ENCODE assay signal across 1 cellular context in the genomic region with DNA sequence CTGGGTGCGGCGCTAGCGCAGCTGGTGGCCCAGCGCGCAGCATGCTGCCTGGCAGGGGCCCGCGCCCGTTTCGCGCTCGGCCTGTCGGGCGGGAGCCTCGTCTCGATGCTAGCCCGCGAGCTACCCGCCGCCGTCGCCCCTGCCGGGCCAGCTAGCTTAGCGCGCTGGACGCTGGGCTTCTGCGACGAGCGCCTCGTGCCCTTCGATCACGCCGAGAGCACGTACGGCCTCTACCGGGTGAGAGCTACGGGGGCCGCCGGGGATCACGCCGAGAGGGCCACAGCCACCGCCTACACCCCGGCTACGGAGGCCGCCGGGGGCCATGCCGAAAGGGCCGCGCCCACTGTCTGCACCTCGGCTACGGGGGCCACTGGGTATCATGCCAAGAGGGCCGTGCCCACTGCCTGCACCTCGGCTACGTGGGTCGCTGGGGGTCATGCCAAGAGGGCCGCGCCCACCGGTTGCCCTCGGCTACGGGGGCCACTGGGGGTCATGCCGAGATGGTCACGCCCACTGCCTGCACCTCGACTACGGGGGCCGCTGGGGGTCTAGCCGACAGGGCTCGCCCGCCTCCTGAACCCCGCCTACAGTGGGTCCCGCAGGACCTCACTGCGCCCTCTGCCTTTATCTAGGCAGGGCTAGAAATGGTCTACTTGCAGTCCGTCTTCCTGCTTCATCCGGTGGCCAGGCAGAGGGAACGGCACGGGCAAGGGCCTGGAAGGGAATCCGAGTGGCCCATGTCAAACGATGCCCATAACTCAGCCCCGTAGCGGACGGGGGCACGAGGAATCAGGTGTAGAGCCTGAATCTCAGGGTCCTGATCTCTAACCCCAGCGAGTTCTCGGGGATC.
TF ChIP-seq lines count a peak whose summit lies in the region.

No MANE protein-coding gene starts in this region.

TF ChIP-seq in K562, 482 proteins besides CTCF, POLR2A, EP300 and RAD21 (continued from another document and continues in another):
- TF ChIP-seq, protein P1, sequence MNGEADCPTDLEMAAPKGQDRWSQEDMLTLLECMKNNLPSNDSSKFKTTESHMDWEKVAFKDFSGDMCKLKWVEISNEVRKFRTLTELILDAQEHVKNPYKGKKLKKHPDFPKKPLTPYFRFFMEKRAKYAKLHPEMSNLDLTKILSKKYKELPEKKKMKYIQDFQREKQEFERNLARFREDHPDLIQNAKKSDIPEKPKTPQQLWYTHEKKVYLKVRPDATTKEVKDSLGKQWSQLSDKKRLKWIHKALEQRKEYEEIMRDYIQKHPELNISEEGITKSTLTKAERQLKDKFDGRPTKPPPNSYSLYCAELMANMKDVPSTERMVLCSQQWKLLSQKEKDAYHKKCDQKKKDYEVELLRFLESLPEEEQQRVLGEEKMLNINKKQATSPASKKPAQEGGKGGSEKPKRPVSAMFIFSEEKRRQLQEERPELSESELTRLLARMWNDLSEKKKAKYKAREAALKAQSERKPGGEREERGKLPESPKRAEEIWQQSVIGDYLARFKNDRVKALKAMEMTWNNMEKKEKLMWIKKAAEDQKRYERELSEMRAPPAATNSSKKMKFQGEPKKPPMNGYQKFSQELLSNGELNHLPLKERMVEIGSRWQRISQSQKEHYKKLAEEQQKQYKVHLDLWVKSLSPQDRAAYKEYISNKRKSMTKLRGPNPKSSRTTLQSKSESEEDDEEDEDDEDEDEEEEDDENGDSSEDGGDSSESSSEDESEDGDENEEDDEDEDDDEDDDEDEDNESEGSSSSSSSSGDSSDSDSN (IDR thresholded peaks at IDR 0.05; ENCODE audit: borderline replicate concordance in 1 of 2, low read depth in 2 of 2, low read length in 2 of 2), result peak in 1 of 2 experiments; percentile 40; a peak in 2 of 4 replicates
- TF ChIP-seq ZBTB7A (IDR thresholded peaks at IDR 0.05; ENCODE audit: borderline replicate concordance, control insufficient read depth, low read depth, low read length), result peak; percentile 91
- TF ChIP-seq, protein P2, sequence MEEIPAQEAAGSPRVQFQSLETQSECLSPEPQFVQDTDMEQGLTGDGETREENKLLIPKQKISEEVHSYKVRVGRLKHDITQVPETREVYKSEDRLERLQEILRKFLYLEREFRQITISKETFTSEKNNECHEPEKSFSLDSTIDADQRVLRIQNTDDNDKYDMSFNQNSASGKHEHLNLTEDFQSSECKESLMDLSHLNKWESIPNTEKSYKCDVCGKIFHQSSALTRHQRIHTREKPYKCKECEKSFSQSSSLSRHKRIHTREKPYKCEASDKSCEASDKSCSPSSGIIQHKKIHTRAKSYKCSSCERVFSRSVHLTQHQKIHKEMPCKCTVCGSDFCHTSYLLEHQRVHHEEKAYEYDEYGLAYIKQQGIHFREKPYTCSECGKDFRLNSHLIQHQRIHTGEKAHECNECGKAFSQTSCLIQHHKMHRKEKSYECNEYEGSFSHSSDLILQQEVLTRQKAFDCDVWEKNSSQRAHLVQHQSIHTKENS (CRISPR knock-in tag; IDR thresholded peaks at IDR 0.05), result no peak
- TF ChIP-seq FOXM1 (IDR thresholded peaks at IDR 0.05; ENCODE audit: low read depth), result no peak
- peak; percentile 84; the same call in 1 of the 2 replicates for TF ChIP-seq FOXM1 (CRISPR knock-in tag; IDR thresholded peaks at IDR 0.05; ENCODE audit: low read depth)
- TF ChIP-seq HLTF (IDR thresholded peaks at IDR 0.05), result peak; percentile 75; the same call in 1 of the 2 replicates
- TF ChIP-seq ZNF668 (CRISPR knock-in tag; IDR thresholded peaks at IDR 0.05), result no peak
- no peak for TF ChIP-seq EZH2 (IDR thresholded peaks at IDR 0.05; ENCODE audit: borderline replicate concordance, low read depth, low read length)
- TF ChIP-seq, protein P3, sequence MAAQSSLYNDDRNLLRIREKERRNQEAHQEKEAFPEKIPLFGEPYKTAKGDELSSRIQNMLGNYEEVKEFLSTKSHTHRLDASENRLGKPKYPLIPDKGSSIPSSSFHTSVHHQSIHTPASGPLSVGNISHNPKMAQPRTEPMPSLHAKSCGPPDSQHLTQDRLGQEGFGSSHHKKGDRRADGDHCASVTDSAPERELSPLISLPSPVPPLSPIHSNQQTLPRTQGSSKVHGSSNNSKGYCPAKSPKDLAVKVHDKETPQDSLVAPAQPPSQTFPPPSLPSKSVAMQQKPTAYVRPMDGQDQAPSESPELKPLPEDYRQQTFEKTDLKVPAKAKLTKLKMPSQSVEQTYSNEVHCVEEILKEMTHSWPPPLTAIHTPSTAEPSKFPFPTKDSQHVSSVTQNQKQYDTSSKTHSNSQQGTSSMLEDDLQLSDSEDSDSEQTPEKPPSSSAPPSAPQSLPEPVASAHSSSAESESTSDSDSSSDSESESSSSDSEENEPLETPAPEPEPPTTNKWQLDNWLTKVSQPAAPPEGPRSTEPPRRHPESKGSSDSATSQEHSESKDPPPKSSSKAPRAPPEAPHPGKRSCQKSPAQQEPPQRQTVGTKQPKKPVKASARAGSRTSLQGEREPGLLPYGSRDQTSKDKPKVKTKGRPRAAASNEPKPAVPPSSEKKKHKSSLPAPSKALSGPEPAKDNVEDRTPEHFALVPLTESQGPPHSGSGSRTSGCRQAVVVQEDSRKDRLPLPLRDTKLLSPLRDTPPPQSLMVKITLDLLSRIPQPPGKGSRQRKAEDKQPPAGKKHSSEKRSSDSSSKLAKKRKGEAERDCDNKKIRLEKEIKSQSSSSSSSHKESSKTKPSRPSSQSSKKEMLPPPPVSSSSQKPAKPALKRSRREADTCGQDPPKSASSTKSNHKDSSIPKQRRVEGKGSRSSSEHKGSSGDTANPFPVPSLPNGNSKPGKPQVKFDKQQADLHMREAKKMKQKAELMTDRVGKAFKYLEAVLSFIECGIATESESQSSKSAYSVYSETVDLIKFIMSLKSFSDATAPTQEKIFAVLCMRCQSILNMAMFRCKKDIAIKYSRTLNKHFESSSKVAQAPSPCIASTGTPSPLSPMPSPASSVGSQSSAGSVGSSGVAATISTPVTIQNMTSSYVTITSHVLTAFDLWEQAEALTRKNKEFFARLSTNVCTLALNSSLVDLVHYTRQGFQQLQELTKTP (IDR thresholded peaks at IDR 0.05; ENCODE audit: low read depth in 1 of 2, partially characterized antibody in 2 of 2), result no peak
- TF ChIP-seq YBX1 (IDR thresholded peaks at IDR 0.05), result no peak
- TF ChIP-seq, protein P4, sequence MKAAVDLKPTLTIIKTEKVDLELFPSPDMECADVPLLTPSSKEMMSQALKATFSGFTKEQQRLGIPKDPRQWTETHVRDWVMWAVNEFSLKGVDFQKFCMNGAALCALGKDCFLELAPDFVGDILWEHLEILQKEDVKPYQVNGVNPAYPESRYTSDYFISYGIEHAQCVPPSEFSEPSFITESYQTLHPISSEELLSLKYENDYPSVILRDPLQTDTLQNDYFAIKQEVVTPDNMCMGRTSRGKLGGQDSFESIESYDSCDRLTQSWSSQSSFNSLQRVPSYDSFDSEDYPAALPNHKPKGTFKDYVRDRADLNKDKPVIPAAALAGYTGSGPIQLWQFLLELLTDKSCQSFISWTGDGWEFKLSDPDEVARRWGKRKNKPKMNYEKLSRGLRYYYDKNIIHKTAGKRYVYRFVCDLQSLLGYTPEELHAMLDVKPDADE (conservative IDR thresholded peaks at IDR 0.05; ENCODE audit: control insufficient read depth, low read depth, low read length), result no peak; the same call in 1 of the 2 replicates
- peak; percentile 65; the same call in 1 of the 2 replicates for TF ChIP-seq ESRRA (IDR thresholded peaks at IDR 0.05; ENCODE audit: borderline replicate concordance, low read depth)
- no peak for TF ChIP-seq ZKSCAN8 (CRISPR knock-in tag; IDR thresholded peaks at IDR 0.05)
- TF ChIP-seq ZSCAN29 (IDR thresholded peaks at IDR 0.05), result no peak
- peak; percentile 91 for TF ChIP-seq CXXC5 (CRISPR knock-in tag; IDR thresholded peaks at IDR 0.05)
- TF ChIP-seq, protein P5, sequence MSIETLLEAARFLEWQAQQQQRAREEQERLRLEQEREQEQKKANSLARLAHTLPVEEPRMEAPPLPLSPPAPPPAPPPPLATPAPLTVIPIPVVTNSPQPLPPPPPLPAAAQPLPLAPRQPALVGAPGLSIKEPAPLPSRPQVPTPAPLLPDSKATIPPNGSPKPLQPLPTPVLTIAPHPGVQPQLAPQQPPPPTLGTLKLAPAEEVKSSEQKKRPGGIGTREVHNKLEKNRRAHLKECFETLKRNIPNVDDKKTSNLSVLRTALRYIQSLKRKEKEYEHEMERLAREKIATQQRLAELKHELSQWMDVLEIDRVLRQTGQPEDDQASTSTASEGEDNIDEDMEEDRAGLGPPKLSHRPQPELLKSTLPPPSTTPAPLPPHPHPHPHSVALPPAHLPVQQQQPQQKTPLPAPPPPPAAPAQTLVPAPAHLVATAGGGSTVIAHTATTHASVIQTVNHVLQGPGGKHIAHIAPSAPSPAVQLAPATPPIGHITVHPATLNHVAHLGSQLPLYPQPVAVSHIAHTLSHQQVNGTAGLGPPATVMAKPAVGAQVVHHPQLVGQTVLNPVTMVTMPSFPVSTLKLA (conservative IDR thresholded peaks at IDR 0.05), result peak; percentile 72 to 85; a peak in 3 of 4 replicates
- no peak for TF ChIP-seq ZKSCAN3 (CRISPR knock-in tag; IDR thresholded peaks at IDR 0.05)
- no peak for TF ChIP-seq COPS2 (conservative IDR thresholded peaks at IDR 0.05)
- TF ChIP-seq, protein P6, sequence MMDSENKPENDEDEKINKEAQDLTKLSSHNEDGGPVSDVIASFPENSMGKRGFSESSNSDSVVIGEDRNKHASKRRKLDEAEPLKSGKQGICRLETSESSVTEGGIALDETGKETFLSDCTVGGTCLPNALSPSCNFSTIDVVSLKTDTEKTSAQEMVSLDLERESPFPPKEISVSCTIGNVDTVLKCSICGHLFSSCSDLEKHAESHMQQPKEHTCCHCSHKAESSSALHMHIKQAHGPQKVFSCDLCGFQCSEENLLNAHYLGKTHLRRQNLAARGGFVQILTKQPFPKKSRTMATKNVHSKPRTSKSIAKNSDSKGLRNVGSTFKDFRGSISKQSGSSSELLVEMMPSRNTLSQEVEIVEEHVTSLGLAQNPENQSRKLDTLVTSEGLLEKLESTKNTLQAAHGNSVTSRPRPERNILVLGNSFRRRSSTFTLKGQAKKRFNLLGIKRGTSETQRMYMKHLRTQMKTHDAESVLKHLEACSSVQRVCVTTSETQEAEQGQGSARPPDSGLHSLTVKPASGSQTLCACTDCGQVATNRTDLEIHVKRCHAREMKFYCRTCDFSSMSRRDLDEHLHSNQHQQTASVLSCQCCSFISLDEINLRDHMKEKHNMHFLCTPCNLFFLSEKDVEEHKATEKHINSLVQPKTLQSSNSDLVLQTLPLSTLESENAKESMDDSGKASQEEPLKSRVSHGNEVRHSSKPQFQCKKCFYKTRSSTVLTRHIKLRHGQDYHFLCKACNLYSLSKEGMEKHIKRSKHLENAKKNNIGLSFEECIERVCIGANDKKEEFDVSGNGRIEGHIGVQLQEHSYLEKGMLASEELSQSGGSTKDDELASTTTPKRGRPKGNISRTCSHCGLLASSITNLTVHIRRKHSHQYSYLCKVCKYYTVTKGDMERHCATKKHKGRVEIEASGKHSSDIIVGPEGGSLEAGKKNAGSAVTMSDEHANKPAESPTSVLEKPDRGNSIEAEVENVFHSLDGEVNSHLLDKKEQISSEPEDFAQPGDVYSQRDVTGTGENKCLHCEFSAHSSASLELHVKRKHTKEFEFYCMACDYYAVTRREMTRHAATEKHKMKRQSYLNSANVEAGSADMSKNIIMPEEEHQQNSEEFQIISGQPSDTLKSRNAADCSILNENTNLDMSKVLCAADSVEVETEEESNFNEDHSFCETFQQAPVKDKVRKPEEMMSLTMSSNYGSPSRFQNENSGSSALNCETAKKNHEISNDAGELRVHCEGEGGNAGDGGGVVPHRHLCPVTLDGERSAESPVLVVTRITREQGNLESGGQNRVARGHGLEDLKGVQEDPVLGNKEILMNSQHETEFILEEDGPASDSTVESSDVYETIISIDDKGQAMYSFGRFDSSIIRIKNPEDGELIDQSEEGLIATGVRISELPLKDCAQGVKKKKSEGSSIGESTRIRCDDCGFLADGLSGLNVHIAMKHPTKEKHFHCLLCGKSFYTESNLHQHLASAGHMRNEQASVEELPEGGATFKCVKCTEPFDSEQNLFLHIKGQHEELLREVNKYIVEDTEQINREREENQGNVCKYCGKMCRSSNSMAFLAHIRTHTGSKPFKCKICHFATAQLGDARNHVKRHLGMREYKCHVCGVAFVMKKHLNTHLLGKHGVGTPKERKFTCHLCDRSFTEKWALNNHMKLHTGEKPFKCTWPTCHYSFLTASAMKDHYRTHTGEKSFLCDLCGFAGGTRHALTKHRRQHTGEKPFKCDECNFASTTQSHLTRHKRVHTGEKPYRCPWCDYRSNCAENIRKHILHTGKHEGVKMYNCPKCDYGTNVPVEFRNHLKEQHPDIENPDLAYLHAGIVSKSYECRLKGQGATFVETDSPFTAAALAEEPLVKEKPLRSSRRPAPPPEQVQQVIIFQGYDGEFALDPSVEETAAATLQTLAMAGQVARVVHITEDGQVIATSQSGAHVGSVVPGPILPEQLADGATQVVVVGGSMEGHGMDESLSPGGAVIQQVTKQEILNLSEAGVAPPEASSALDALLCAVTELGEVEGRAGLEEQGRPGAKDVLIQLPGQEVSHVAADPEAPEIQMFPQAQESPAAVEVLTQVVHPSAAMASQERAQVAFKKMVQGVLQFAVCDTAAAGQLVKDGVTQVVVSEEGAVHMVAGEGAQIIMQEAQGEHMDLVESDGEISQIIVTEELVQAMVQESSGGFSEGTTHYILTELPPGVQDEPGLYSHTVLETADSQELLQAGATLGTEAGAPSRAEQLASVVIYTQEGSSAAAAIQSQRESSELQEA (IDR thresholded peaks at IDR 0.05; ENCODE audit: low read depth), result peak; percentile 98
- no peak for TF ChIP-seq HDAC3 (IDR thresholded peaks at IDR 0.05; ENCODE audit: borderline replicate concordance, partially characterized antibody)
- TF ChIP-seq, protein P7, sequence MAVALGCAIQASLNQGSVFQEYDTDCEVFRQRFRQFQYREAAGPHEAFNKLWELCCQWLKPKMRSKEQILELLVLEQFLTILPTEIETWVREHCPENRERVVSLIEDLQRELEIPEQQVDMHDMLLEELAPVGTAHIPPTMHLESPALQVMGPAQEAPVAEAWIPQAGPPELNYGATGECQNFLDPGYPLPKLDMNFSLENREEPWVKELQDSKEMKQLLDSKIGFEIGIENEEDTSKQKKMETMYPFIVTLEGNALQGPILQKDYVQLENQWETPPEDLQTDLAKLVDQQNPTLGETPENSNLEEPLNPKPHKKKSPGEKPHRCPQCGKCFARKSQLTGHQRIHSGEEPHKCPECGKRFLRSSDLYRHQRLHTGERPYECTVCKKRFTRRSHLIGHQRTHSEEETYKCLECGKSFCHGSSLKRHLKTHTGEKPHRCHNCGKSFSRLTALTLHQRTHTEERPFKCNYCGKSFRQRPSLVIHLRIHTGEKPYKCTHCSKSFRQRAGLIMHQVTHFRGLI (CRISPR knock-in tag; IDR thresholded peaks at IDR 0.05), result no peak
- no peak for TF ChIP-seq PHB2 (IDR thresholded peaks at IDR 0.05; ENCODE audit: low read depth)
- TF ChIP-seq ZNF41 (CRISPR knock-in tag; conservative IDR thresholded peaks at IDR 0.05), result no peak
- TF ChIP-seq ZNF175 (CRISPR knock-in tag; IDR thresholded peaks at IDR 0.05; ENCODE audit: low read depth), result no peak
- TF ChIP-seq BHLHE40 (IDR thresholded peaks at IDR 0.05; ENCODE audit: low read length), result 0 out of 2 replicates have a peak, but pooled peaks have one; percentile 21
- TF ChIP-seq, protein P8, sequence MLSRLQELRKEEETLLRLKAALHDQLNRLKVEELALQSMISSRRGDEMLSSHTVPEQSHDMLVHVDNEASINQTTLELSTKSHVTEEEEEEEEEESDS (CRISPR knock-in tag; IDR thresholded peaks at IDR 0.05), result no peak
- no peak for TF ChIP-seq BDP1 (IDR thresholded peaks at IDR 0.05; ENCODE audit: insufficient read depth, insufficient read length)
- TF ChIP-seq ZNF696 (CRISPR knock-in tag; conservative IDR thresholded peaks at IDR 0.05), result no peak
- TF ChIP-seq MTA2 (IDR thresholded peaks at IDR 0.05; ENCODE audit: low read depth), result no peak
- TF ChIP-seq ZNF589 (CRISPR knock-in tag; IDR thresholded peaks at IDR 0.05; ENCODE audit: low read depth), result no peak
- no peak for TF ChIP-seq ESRRB (CRISPR knock-in tag; IDR thresholded peaks at IDR 0.05; ENCODE audit: borderline replicate concordance)
- TF ChIP-seq ZFP36 (IDR thresholded peaks at IDR 0.05; ENCODE audit: low read depth, low read length, partially characterized antibody), result no peak
- no peak for TF ChIP-seq RBM15 (IDR thresholded peaks at IDR 0.05; ENCODE audit: insufficient read depth, low read length)
- TF ChIP-seq GTF2A2 (tag; IDR thresholded peaks at IDR 0.05), result no peak; the same call in 1 of the 2 replicates
- no peak for TF ChIP-seq NCOA1 (IDR thresholded peaks at IDR 0.05; ENCODE audit: low read depth)
